ENCODE assay signal across 9 cellular contexts in the genomic region with DNA sequence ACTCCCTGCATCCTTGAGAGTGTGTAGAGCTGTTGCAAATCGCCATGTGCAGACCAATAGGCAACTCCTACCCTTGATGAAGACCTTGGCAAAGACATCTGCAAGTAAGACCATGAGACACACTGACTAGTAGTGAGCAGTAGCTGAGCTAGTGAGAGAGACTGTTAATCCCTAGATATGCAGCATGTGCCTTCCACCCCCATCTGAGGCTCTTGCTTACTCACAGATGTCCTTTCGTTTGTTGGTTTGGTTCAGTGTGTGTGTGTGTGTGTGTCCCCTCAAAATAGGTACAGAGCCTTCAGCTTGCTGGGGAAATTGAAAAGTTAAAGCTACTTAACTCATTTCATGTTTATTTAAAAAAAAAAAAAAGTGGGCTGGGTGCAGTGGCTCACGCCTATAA. TPM values are rescaled to one million over a fixed set of nuclear protein-coding genes. Genes with fewer than 3 reads are reported as not detected.
"Had no signal": no experiment of that assay in that cellular context is flagged by ENCODE, and none has a peak within 500 bp of the region (broad histone marks: within the 10 kb centered on the region; RNA-seq: fewer than 3 reads in every experiment).

No MANE protein-coding gene starts in this region.

- H3K4me3 ChIP-seq: GM23248 had no signal

- FAIRE-seq: H54, HTR-8/SVneo had no signal

- H3K27ac ChIP-seq: GM23248 had no signal

- DNase-seq: GM23248, GOT3, H9, HCEC 1CT, KBM-7 had no signal

- H2AFZ ChIP-seq: GM23248 had no signal

- H3K9ac ChIP-seq: GM23248 had no signal

RNA-seq across cellular contexts. Expression of gene MYF5, which starts 37.5 kb away (rescaled TPM):
- total RNA-seq: GM23248, H9, HT-29 had no signal
- polyA plus RNA-seq: GM23248, IgD-negative memory B cell had no signal

RNA-seq across cellular contexts. Expression of gene MYF6, which starts 46.8 kb away (rescaled TPM):
- total RNA-seq: GM23248, H9, HT-29 had no signal
- polyA plus RNA-seq: GM23248, IgD-negative memory B cell had no signal
